8 cellular contexts compared by ENCODE assay signal in genomic region chr1:154220071-154220969, GRCh38. TPM values are rescaled to one million over a fixed set of nuclear protein-coding genes. Genes with fewer than 3 reads are reported as not detected.
DNase-seq lines count a peak whose midpoint lies in the region; TF ChIP-seq lines count a peak whose summit lies in the region.

Gene UBAP2L, plus strand, starts transcription at chr1:154220955. Its CDS starts 4,169 bp downstream, at chr1:154225124.

- CTCF ChIA-PET in HEK293T (lab: Yijun Ruan, JAX), result interaction anchor here (0.5 to 0.8 kb wide), 3 partner anchors 48 to 234 kb away, joined by 3 to 5 read pairs (median 3); partner anchors contain the start of gene RAB13

- DNase-seq in GF-D8 (lab: John Stamatoyannopoulos, UW), result peak; percentile 97
- peak; percentile 98 for DNase-seq in HEK293T (ENCODE audit: extremely low spot score)
- DNase-seq in MV-4-11 (lab: John Stamatoyannopoulos, UW), result peak; percentile 99
- peak; percentile 100 for DNase-seq in SK-MEL-5 (ENCODE audit: low read depth, low spot score)
- DNase-seq in activated naive CD4-positive, alpha-beta T cell treated with Interleukin-2 at 50 U/mL for 16 hours, result peak; percentile 99
- peak; percentile 99 for DNase-seq in foreskin melanocyte

- in situ Hi-C loops in SK-MEL-5 (cut with HindIII; ENCODE audit: low pct_unique_long_range_greater_than_20kb, low sequenced_read_pairs), result no loop called here

- peak within 1 kb of the TSS; percentile 1 for H2AFZ ChIP-seq in neuron (ENCODE audit: low read depth, low read length)

- H3K4me3 ChIP-seq in neuron (ENCODE audit: low read length) (peak within 1 kb of the TSS; percentile 74), subcutaneous abdominal adipose tissue (ENCODE audit: low read depth in 1 of 5, low read length in 5 of 5) (peak within 1 kb of the TSS; percentile 97 to 99 (median 99))

- H3K27me3 ChIP-seq in neuron (ENCODE audit: insufficient read depth, low read length), result no peaks in the 10 kb centered on the region
- no peaks in the 10 kb centered on the region for H3K27me3 ChIP-seq in subcutaneous abdominal adipose tissue (ENCODE audit: control insufficient read depth in 5 of 5, insufficient read depth in 4 of 5, low read length in 5 of 5)

- peaks cover 24% of the 10 kb centered on the region for H3K4me1 ChIP-seq in neuron (ENCODE audit: insufficient read depth, low read length)
- H3K4me1 ChIP-seq in subcutaneous abdominal adipose tissue (ENCODE audit: control insufficient read depth in 5 of 5, insufficient read depth in 5 of 5, low read length in 5 of 5), result peaks cover 2 to 58% (median 52%) of the 10 kb centered on the region in 5 donors

- H3K36me3 ChIP-seq in neuron (ENCODE audit: insufficient read depth, low read length) (peaks cover 41% of the 10 kb centered on the region), subcutaneous abdominal adipose tissue (ENCODE audit: control insufficient read depth in 5 of 5, insufficient read depth in 5 of 5, low read length in 5 of 5) (peaks cover 7 to 21% (median 8%) of the 10 kb centered on the region in 5 donors)

- POLR2A ChIA-PET in HEK293T (lab: Yijun Ruan, JAX), result interaction anchor here (0.6 to 2.7 kb wide), 19 partner anchors 10 to 586 kb away, joined by 3 to 14 read pairs (median 4); partner anchors contain the start of genes CHTOP, RPS27 and TPM3

- H3K27ac ChIP-seq in subcutaneous abdominal adipose tissue (ENCODE audit: low read depth, low read length), result peak within 1 kb of the TSS; percentile 99

- H3K9me3 ChIP-seq in neuron (ENCODE audit: low read length), result no peaks in the 10 kb centered on the region
- H3K9me3 ChIP-seq in subcutaneous abdominal adipose tissue (ENCODE audit: control insufficient read depth in 5 of 5, low read length in 5 of 5), result no peaks in the 10 kb centered on the region

- H3K9ac ChIP-seq in subcutaneous abdominal adipose tissue (ENCODE audit: low read length in 5 of 5), result peak within 1 kb of the TSS; percentile 100

TF ChIP-seq in HEK293T, 16 proteins besides CTCF, POLR2A, EP300 and RAD21:
- TF ChIP-seq L3MBTL2 (conservative IDR thresholded peaks at IDR 0.05) (peak; percentile 96), HDGF (IDR thresholded peaks at IDR 0.05; ENCODE audit: borderline replicate concordance) (no peak), ELF4 (IDR thresholded peaks at IDR 0.05) (peak; percentile 84), TARDBP (IDR thresholded peaks at IDR 0.05) (no peak), SP1 (IDR thresholded peaks at IDR 0.05) (no peak), ARNT (IDR thresholded peaks at IDR 0.05) (no peak), CTBP1 (IDR thresholded peaks at IDR 0.05; ENCODE audit: borderline replicate concordance) (no peak), BHLHE40 (IDR thresholded peaks at IDR 0.05; ENCODE audit: borderline replicate concordance) (no peak), NFRKB (IDR thresholded peaks at IDR 0.05) (peak; percentile 95)

RNA-seq across cellular contexts. Expression of gene UBAP2L, which starts in this region (rescaled TPM):
- 161 and 180 TPM in 2 replicates for total RNA-seq in SK-MEL-5 (2014; rRNA removed; shearing (Covaris generic))
- polyA plus RNA-seq in SK-MEL-5 (2015; cell fraction: cytosol; rRNA removed), result 251 and 282 TPM in 2 replicates
- 497 and 591 TPM in 2 replicates for polyA plus RNA-seq in SK-MEL-5 (2015; cell fraction: nucleus; rRNA removed)

Comparison
In these comparisons a context has a peak if more than half of its experiments do, and no peak if none do; other contexts are left out.
1. Peak in every context shown above with its lines: DNase-seq, H3K4me3 ChIP-seq and H3K27ac ChIP-seq.